Comparison of ENCODE assay signal across 1 cellular context in genomic region chr13:45925151-45925550, GRCh38.
TF ChIP-seq lines count a peak whose summit lies in the region.

No MANE protein-coding gene starts in this region.

TF ChIP-seq in GM12878, 131 proteins besides CTCF, POLR2A, EP300 and RAD21:
- TF ChIP-seq RB1 (IDR thresholded peaks at IDR 0.05; ENCODE audit: borderline replicate concordance), result no peak
- no peak for TF ChIP-seq SUZ12 (IDR thresholded peaks at IDR 0.05; ENCODE audit: unreplicated experiment)
- no peak for TF ChIP-seq SIN3A (IDR thresholded peaks at IDR 0.05; ENCODE audit: low read depth, low read length)
- no peak for TF ChIP-seq RAD51 (IDR thresholded peaks at IDR 0.05)
- TF ChIP-seq WRNIP1 (IDR thresholded peaks at IDR 0.05; ENCODE audit: borderline replicate concordance, low read depth, low read length), result no peak
- no peak for TF ChIP-seq MXI1 (IDR thresholded peaks at IDR 0.05; ENCODE audit: low read depth, low read length)
- TF ChIP-seq TARDBP (IDR thresholded peaks at IDR 0.05; ENCODE audit: borderline replicate concordance), result no peak
- no peak for TF ChIP-seq RELA (IDR thresholded peaks at IDR 0.05; ENCODE audit: borderline replicate concordance, partially characterized antibody)
- TF ChIP-seq NFXL1 (IDR thresholded peaks at IDR 0.05; ENCODE audit: borderline replicate concordance), result no peak
- no peak for TF ChIP-seq SMAD5 (IDR thresholded peaks at IDR 0.05; ENCODE audit: low read depth)
- TF ChIP-seq ZNF207 (IDR thresholded peaks at IDR 0.05; ENCODE audit: borderline replicate concordance), result no peak
- TF ChIP-seq ZBTB11 (CRISPR knock-in tag; IDR thresholded peaks at IDR 0.05), result no peak
- TF ChIP-seq ZBTB4 (CRISPR knock-in tag; IDR thresholded peaks at IDR 0.05), result no peak
- no peak for TF ChIP-seq BHLHE40 (IDR thresholded peaks at IDR 0.05; ENCODE audit: borderline replicate concordance in 1 of 2, low read depth in 2 of 2, low read length in 1 of 2)
TF ChIP-seq in GM12878: peak in this region for 0.
